Comparison of ENCODE assay signal across 22 cellular contexts in the genomic region with DNA sequence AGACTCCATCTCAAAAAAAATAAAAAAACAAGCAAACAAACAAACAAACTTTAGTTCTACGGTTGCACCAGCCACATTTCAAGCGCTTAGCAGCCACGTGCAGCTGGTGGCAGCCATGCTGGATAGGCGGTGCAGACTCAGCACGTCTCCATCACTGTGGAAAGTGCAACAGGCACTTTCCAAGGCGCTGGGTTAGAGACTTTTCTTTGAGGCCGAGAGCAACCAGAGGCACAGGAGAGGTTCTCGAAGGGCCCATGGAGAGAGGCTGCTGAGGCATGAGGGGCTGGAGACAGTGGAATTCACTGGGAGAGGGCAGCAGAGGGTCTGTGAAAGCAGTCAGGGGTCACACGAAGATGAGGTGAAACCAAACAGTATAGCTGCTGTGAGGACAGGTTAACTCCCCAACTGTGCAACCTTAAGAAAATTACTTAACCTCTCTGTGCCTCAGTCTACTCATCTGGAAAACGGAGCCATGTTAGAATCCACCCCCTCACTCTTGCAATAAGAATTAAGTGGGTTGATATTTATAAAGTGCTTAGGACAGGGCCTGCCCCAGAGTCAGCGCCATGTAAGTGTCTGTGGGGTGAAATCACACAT. TPM values are rescaled to one million over a fixed set of nuclear protein-coding genes. Genes with fewer than 3 reads are reported as not detected.
DNase-seq lines count a peak whose midpoint lies in the region; ATAC-seq, FAIRE-seq and TF ChIP-seq lines count a peak whose summit lies in the region.
"Had no signal": no experiment of that assay in that cellular context is flagged by ENCODE, and none has a peak within 500 bp of the region (broad histone marks: within the 10 kb centered on the region; RNA-seq: fewer than 3 reads in every experiment).

No MANE protein-coding gene starts in this region.

- H4K8ac ChIP-seq in H9 (replicated peaks; ENCODE audit: insufficient read length, low read depth, low read length): no peak overlapping the region

- no peak for FAIRE-seq in K562 (lab: Jason Lieb, UNC)
- FAIRE-seq: GM12891 had no signal

- WGBS in heart left ventricle, 4 donors: 92 to 95% (median 94%) methylated on average over 11 of the region's 11 CpGs
- 86% methylated on average over 11 of the region's 11 CpGs for WGBS in K562 (ENCODE audit: insufficient coverage, low coverage, missing lambda C conversion rate)
- WGBS in spleen, 5 donors: 91 to 96% (median 94%) methylated on average over 11 of the region's 11 CpGs
- no CpG with 5 or more reads among the region's 11 CpGs for WGBS in H9 (ENCODE audit: extremely low coverage, insufficient read length, low lambda C conversion rate)

- H2BK5ac ChIP-seq in H9 (ENCODE audit: insufficient read length, low read length): no peak overlapping the region

- H2BK15ac ChIP-seq in H9 (ENCODE audit: low read depth, low read length): no peak overlapping the region

- no peak overlapping the region for H3K18ac ChIP-seq in H9 (ENCODE audit: insufficient read length, low read depth, low read length)

- no peaks in the 10 kb centered on the region for H3K36me3 Mint-ChIP-seq in H9 (ENCODE audit: insufficient read depth in 1 of 3, low read depth in 3 of 3)
- H3K36me3 Mint-ChIP-seq: CD8-positive, alpha-beta T cell had no signal

- H3K9me1 ChIP-seq in K562 (ENCODE audit: control insufficient read depth, insufficient read depth, low read length): no peaks in the 10 kb centered on the region

- peaks cover 13 to 19% of the 10 kb centered on the region in 2 experiments for H3K4me1 Mint-ChIP-seq in H9

- H2AFZ ChIP-seq in K562 (ENCODE audit: low read depth, low read length) (no peak overlapping the region), PC-3 (ENCODE audit: low read length) (no peak overlapping the region), H9 (ENCODE audit: low read length) (no peak overlapping the region)
- H2AFZ ChIP-seq: GM23338 had no signal

- TF ChIP-seq POLR2A in heart left ventricle (IDR thresholded peaks at IDR 0.05): no peak
- no peak for TF ChIP-seq POLR2A in K562 (conservative IDR thresholded peaks at IDR 0.05)
- no peak for TF ChIP-seq POLR2A in spleen (IDR thresholded peaks at IDR 0.05)

- no peak overlapping the region for H2AK5ac ChIP-seq in H9 (ENCODE audit: insufficient read length, low read length)

- 0 out of 2 replicates have a peak, but pooled peaks cover 5% of the 10 kb centered on the region for H4K20me1 ChIP-seq in K562 (replicated peaks; ENCODE audit: control insufficient read depth, insufficient read depth, low read length)
- H4K20me1 ChIP-seq in PC-3 (ENCODE audit: low read length): no peaks in the 10 kb centered on the region
- H4K20me1 ChIP-seq in H9 (ENCODE audit: control insufficient read depth, insufficient read depth, insufficient read length): no peaks in the 10 kb centered on the region

- peak overlapping the region in 8 of 12 donors; percentile 51 to 81 (median 76) for H3K27ac ChIP-seq in heart left ventricle
- H3K27ac ChIP-seq in right atrium auricular region: peak overlapping the region in 1 of 2 donors; percentile 77
- no peak overlapping the region for H3K27ac ChIP-seq in K562 (ENCODE audit: extremely low read depth, low read depth, low read length)
- H3K27ac ChIP-seq in left lung: no peak overlapping the region
- no peak overlapping the region for H3K27ac ChIP-seq in spleen
- no peak overlapping the region for H3K27ac ChIP-seq in PC-3 (ENCODE audit: low read length)
- H3K27ac ChIP-seq in H9 (ENCODE audit: insufficient read length, low read depth, low read length): no peak overlapping the region
- H3K27ac ChIP-seq: KMS-11 had no signal

- H4K91ac ChIP-seq in H9 (ENCODE audit: insufficient read length, low read depth, low read length): no peak overlapping the region

- H3K4me2 ChIP-seq in K562 (ENCODE audit: insufficient read depth, low read length) (no peak overlapping the region), PC-3 (ENCODE audit: low read length) (no peak overlapping the region), H9 (ENCODE audit: insufficient read depth, insufficient read length, low read length) (no peak overlapping the region)
- H3K4me2 ChIP-seq: GM23338, KMS-11 had no signal

- H2BK120ac ChIP-seq in H9 (ENCODE audit: low read depth, low read length, poor library complexity, severe bottlenecking): no peak overlapping the region

- H3K9me3 ChIP-seq in heart left ventricle (no peaks in the 10 kb centered on the region), right atrium auricular region (no peaks in the 10 kb centered on the region), K562 (replicated peaks; ENCODE audit: control insufficient read depth, insufficient read depth, low read depth, low read length) (no peaks in the 10 kb centered on the region), left lung (no peaks in the 10 kb centered on the region), spleen (no peaks in the 10 kb centered on the region), PC-3 (ENCODE audit: low read length) (no peaks in the 10 kb centered on the region), H9 (ENCODE audit: control insufficient read depth, low read depth, low read length) (no peaks in the 10 kb centered on the region)

- H3K4me3 Mint-ChIP-seq in H9: peak overlapping the region in 1 of 2 experiments; percentile 46; a peak in 1 of 5 replicates
- H3K4me3 Mint-ChIP-seq: CD8-positive, alpha-beta T cell; GM23338 had no signal

- H3K79me2 ChIP-seq in K562 (ENCODE audit: control insufficient read depth, insufficient read depth, low read length) (no peaks in the 10 kb centered on the region), PC-3 (ENCODE audit: low read length) (no peaks in the 10 kb centered on the region), H9 (ENCODE audit: insufficient read depth, low read length) (no peaks in the 10 kb centered on the region)

- no peak for TF ChIP-seq RAD21 in K562 (CRISPR knock-in tag; conservative IDR thresholded peaks at IDR 0.05 in 1 of 2, IDR thresholded peaks at IDR 0.05 in 1 of 2)

- H3K9ac ChIP-seq in K562 (ENCODE audit: insufficient read depth in 1 of 2, low read depth in 2 of 2, low read length in 2 of 2) (no peak overlapping the region), PC-3 (ENCODE audit: low read length) (no peak overlapping the region), H9 (ENCODE audit: extremely low read depth, insufficient read length, low read length) (no peak overlapping the region)
- H3K9ac ChIP-seq: KMS-11 had no signal

- no peak overlapping the region for H3T11ph ChIP-seq in H9 (ENCODE audit: low read length)

- no peaks in the 10 kb centered on the region; the same call in 1 of the 2 replicates for H3K27me3 Mint-ChIP-seq in H9 (ENCODE audit: low read depth)

- no peaks in the 10 kb centered on the region for H3K9me2 ChIP-seq in PC-3 (replicated peaks; ENCODE audit: low read length)

- ATAC-seq in heart left ventricle (no peak), K562 (no peak), left lung (no peak), PC-3 (no peak)
- ATAC-seq: CD8-positive, alpha-beta T cell; GM23338; HCT116 had no signal

- H4K5ac ChIP-seq in H9 (ENCODE audit: insufficient read length, low read depth, low read length): no peak overlapping the region

- H3K4me1 ChIP-seq in heart left ventricle: peaks cover 6 to 70% (median 44%) of the 10 kb centered on the region in 12 donors
- peaks cover 0 to 47% of the 10 kb centered on the region in 2 donors for H3K4me1 ChIP-seq in right atrium auricular region
- peaks cover 22 to 36% of the 10 kb centered on the region in 2 experiments for H3K4me1 ChIP-seq in K562 (replicated peaks in 1 of 2; ENCODE audit: control insufficient read depth in 2 of 2, insufficient read depth in 2 of 2, low read length in 2 of 2)
- peaks cover 0 to 45% of the 10 kb centered on the region in 2 donors for H3K4me1 ChIP-seq in left lung
- peaks cover 7 to 60% (median 37%) of the 10 kb centered on the region in 6 donors for H3K4me1 ChIP-seq in spleen
- peaks cover 23% of the 10 kb centered on the region for H3K4me1 ChIP-seq in PC-3 (ENCODE audit: insufficient read depth, low read length)
- no peaks in the 10 kb centered on the region for H3K4me1 ChIP-seq in H9 (ENCODE audit: insufficient read depth, low read length)

- H3K23me2 ChIP-seq in H9 (ENCODE audit: insufficient read length, low read depth, low read length, poor library complexity, severe bottlenecking): no peaks in the 10 kb centered on the region

- no peak overlapping the region for H2BK20ac ChIP-seq in H9 (ENCODE audit: low read depth, low read length, poor library complexity, severe bottlenecking)

- no peak overlapping the region for H3K56ac ChIP-seq in H9 (ENCODE audit: insufficient read length, low read depth, low read length)

- no peaks in the 10 kb centered on the region for H3K9me3 Mint-ChIP-seq in H9
- H3K9me3 Mint-ChIP-seq: CD8-positive, alpha-beta T cell; GM23338 had no signal

- no peak overlapping the region for H2BK12ac ChIP-seq in H9 (ENCODE audit: insufficient read length, low read depth, low read length)

- peak overlapping the region in 1 of 3 experiments; percentile 56; a peak in 1 of 7 replicates for H3K27ac Mint-ChIP-seq in H9
- H3K27ac Mint-ChIP-seq: CD8-positive, alpha-beta T cell; GM23338 had no signal

- BruUV-seq in K562 (replicated peaks; lab: Mats Ljungman, UMichigan) (no TSS peak), PC-3 (replicated peaks; lab: Mats Ljungman, UMichigan) (no TSS peak)

- intact Hi-C loops in heart left ventricle (cut with DNase I) (no loop called here), K562 (cut with micrococcal nuclease) (no loop called here), left lung (cut with DNase I) (no loop called here), spleen (cut with DNase I; ENCODE audit: low total_unique reads) (no loop called here), PC-3 (cut with micrococcal nuclease) (no loop called here)

- in situ Hi-C loops in K562 (cut with MboI): no loop called here

- H3K27me3 ChIP-seq in heart left ventricle (no peaks in the 10 kb centered on the region), right atrium auricular region (no peaks in the 10 kb centered on the region), K562 (ENCODE audit: control insufficient read depth in 2 of 2, insufficient read depth in 2 of 2, low read length in 2 of 2) (no peaks in the 10 kb centered on the region), left lung (no peaks in the 10 kb centered on the region), spleen (replicated peaks in 1 of 7) (no peaks in the 10 kb centered on the region), PC-3 (ENCODE audit: low read length) (no peaks in the 10 kb centered on the region), H9 (ENCODE audit: insufficient read depth, low read length) (no peaks in the 10 kb centered on the region)

- H3K23ac ChIP-seq in H9 (ENCODE audit: insufficient read length, low read depth, low read length): no peak overlapping the region

- CTCF ChIA-PET in K562 (lab: Yijun Ruan, JAX; ENCODE audit: low intra/inter-chr PET ratio): no interaction called here
- CTCF ChIA-PET in PC-3 (lab: Charles Lee): no interaction called here

- no peaks in the 10 kb centered on the region for H3F3A ChIP-seq in PC-3 (ENCODE audit: low read length, unreplicated experiment)

- POLR2A ChIA-PET in K562 (lab: Yijun Ruan, JAX) (interaction anchor here (0.7 to 3.7 kb wide), 4 partner anchors 10 to 24 kb away, joined by 3 to 13 read pairs (median 3); no protein-coding TSS in a partner anchor), PC-3 (lab: Charles Lee; ENCODE audit: unreplicated experiment) (no interaction called here)

- H3K36me3 ChIP-seq in heart left ventricle (peaks cover 2 to 86% (median 82%) of the 10 kb centered on the region in 9 donors), right atrium auricular region (peaks cover 88% of the 10 kb centered on the region), K562 (ENCODE audit: control insufficient read depth, insufficient read depth, low read length) (peaks cover 80% of the 10 kb centered on the region; the same call in 2 of the 3 replicates), left lung (peaks cover 0 to 58% of the 10 kb centered on the region in 2 donors), spleen (peaks cover 0 to 53% (median 11%) of the 10 kb centered on the region in 6 donors), PC-3 (ENCODE audit: low read depth, low read length) (peaks cover 67% of the 10 kb centered on the region)

- no peak overlapping the region for H3K4ac ChIP-seq in H9 (ENCODE audit: low read depth, low read length)

- TF ChIP-seq CTCF in heart left ventricle (IDR thresholded peaks at IDR 0.05): no peak
- TF ChIP-seq CTCF in right atrium auricular region (IDR thresholded peaks at IDR 0.05): no peak
- no peak for TF ChIP-seq CTCF in K562 (IDR thresholded peaks at IDR 0.05 in 2 of 3, conservative IDR thresholded peaks at IDR 0.05 in 1 of 3; ENCODE audit: insufficient read depth in 2 of 3, low read depth in 1 of 3, low read length in 3 of 3)
- TF ChIP-seq CTCF in left lung (IDR thresholded peaks at IDR 0.05): no peak
- TF ChIP-seq CTCF in spleen (IDR thresholded peaks at IDR 0.05 in 8 of 11, conservative IDR thresholded peaks at IDR 0.05 in 3 of 11): no peak
- no peak for TF ChIP-seq CTCF in PC-3 (conservative IDR thresholded peaks at IDR 0.05; ENCODE audit: low read depth, low read length)
- no peak for TF ChIP-seq CTCF in H9 (conservative IDR thresholded peaks at IDR 0.05)

- H3K4me3 ChIP-seq in heart left ventricle: no peak overlapping the region
- H3K4me3 ChIP-seq in right atrium auricular region: no peak overlapping the region
- H3K4me3 ChIP-seq in K562: no peak overlapping the region
- H3K4me3 ChIP-seq in left lung: no peak overlapping the region
- H3K4me3 ChIP-seq in spleen: no peak overlapping the region
- no peak overlapping the region for H3K4me3 ChIP-seq in PC-3 (ENCODE audit: low read length)
- H3K4me3 ChIP-seq: GM23338 had no signal

- H3K79me1 ChIP-seq in H9 (ENCODE audit: insufficient read depth, low read depth, low read length, poor library complexity, severe bottlenecking): no peaks in the 10 kb centered on the region

- H3K14ac ChIP-seq in H9 (ENCODE audit: insufficient read depth, low read length): no peak overlapping the region

- no peak for DNase-seq in heart left ventricle
- no peak for DNase-seq in right atrium auricular region (ENCODE audit: low spot score)
- DNase-seq in K562 (ENCODE audit: extremely low read depth in 1 of 4, low spot score in 3 of 4): no peak
- DNase-seq in left lung: peak; percentile 10 to 29
- DNase-seq in spleen: peak; percentile 15
- DNase-seq in PC-3: no peak
- no peak for DNase-seq in H9
- no peak for DNase-seq in dermis blood vessel endothelial cell
- DNase-seq: AML-193; C1 segment of cervical spinal cord; CD8-positive, alpha-beta T cell; NCI-H1105 treated with DMSO at 0.1 percent for 48 hours; NCI-H2081; NCI-H2171; NCI-H446; NCI-H526; OCI-M1; SIG-M5 had no signal

- no peak for TF ChIP-seq EP300 in K562 (IDR thresholded peaks at IDR 0.05; ENCODE audit: low read length)

RNA-seq across cellular contexts. Expression of gene TGM2, which starts 27.5 kb away (rescaled TPM):
- total RNA-seq in heart left ventricle (1,000 to 10,000 TPM in 1 of 9 donors, 100 to 1,000 TPM in 8; 271 to 1,146 (median 567) TPM), right atrium auricular region (1,000 to 10,000 TPM in 1 of 2 donors, 100 to 1,000 TPM in 1; 680 to 1,303 TPM), K562 (2014; rRNA removed) (48.3 and 61.2 TPM in 2 replicates), K562 (2014; rRNA removed; fragmentation: Illumina TruSeq; extraction: Trizol) (17.4 and 22.0 TPM in 2 replicates), K562 (2015; rRNA removed; fragmentation: Illumina TruSeq; extraction: Trizol) (20.4 and 21.0 TPM in 2 replicates), K562 (2021) (78.5 and 82.3 TPM in 2 replicates), left lung (100 to 1,000 TPM; 174 to 391 TPM), spleen (100 to 1,000 TPM in 1 of 7 donors, 10 to 100 TPM in 6; 60.2 to 167 (median 87.6) TPM), PC-3 (2014; rRNA removed) (583 and 773 TPM in 2 replicates), H9 (2021) (1.1 and 1.4 TPM in 2 replicates), dermis blood vessel endothelial cell (401 and 1,564 TPM in 2 replicates)
- polyA plus RNA-seq in heart left ventricle (100 to 1,000 TPM; 211 to 972 TPM), K562 (2011; rRNA removed) (35.3 and 37.6 TPM in 2 replicates), K562 (2014; fragmentation: Illumina TruSeq; extraction: Trizol) (55.1 and 56.7 TPM in 2 replicates), K562 (2014; fragmentation: Nextera tagmentation; extraction: Ambion mirVana) (1 to 10 TPM; 5.5 TPM), K562 (2014; rRNA removed) (43.9 and 48.0 TPM in 2 replicates), spleen (10 to 100 TPM in 2 of 3 donors, 1 to 10 TPM in 1; 9.3 to 35.3 (median 19.8) TPM)
- total RNA-seq in K562 (2011; cell fraction: chromatin; rRNA removed; ENCODE audit: low replicate concordance): 34.9 and 72.8 TPM in 2 replicates
- 45.9 and 47.5 TPM in 2 replicates for total RNA-seq in K562 (2011; cell fraction: nucleolus; rRNA removed)
- 36.4 and 37.1 TPM in 2 replicates for total RNA-seq in K562 (2011; cell fraction: nucleoplasm; rRNA removed)
- 31.6 and 76.0 TPM in 2 replicates for polyA plus RNA-seq in K562 (2011; cell fraction: cytosol; rRNA removed)
- 26.4 and 54.7 TPM in 2 replicates for polyA plus RNA-seq in K562 (2011; cell fraction: nucleus; rRNA removed)
- polyA plus RNA-seq in K562 (2012): 47.9 and 85.2 TPM in 2 replicates
- polyA minus RNA-seq in K562 (2011; rRNA and poly(A)+ RNA removed): 21.4 and 54.6 TPM in 2 replicates
- polyA minus RNA-seq in K562 (2011; cell fraction: cytosol; rRNA and poly(A)+ RNA removed): 46.4 and 51.2 TPM in 2 replicates
- polyA minus RNA-seq in K562 (2011; cell fraction: nucleus; rRNA and poly(A)+ RNA removed): 18.8 and 21.4 TPM in 2 replicates
- total RNA-seq: CD8-positive, alpha-beta T cell had no signal

Comparison
In these comparisons a context has a peak if more than half of its experiments do, and no peak if none do; other contexts are left out.
1. DNase-seq: peak in left lung (2 of 2) and spleen (single experiment); none in heart left ventricle (0 of 5), right atrium auricular region (single experiment), K562 (0 of 4), PC-3 (single experiment), H9 (single experiment) and dermis blood vessel endothelial cell (single experiment).
2. H3K27ac ChIP-seq: peak in heart left ventricle (8 of 12); none in K562 (single experiment), left lung (0 of 2), spleen (0 of 8), PC-3 (single experiment) and H9 (single experiment).